8 cellular contexts compared by ENCODE assay signal in genomic region chr21:39445339-39446269, GRCh38. TPM values are rescaled to one million over a fixed set of nuclear protein-coding genes. Genes with fewer than 3 reads are reported as not detected.
A peak's percentile ranks its signal among the peaks of the same experiment; 100 is the strongest.
DNase-seq lines count a peak whose midpoint lies in the region; ATAC-seq and TF ChIP-seq lines count a peak whose summit lies in the region.

Gene LCA5L, minus strand, starts transcription at chr21:39445778. Its CDS starts 17,285 bp downstream, at chr21:39428493.

- TSS peak; percentile 89 for BruUV-seq in mammary epithelial cell (replicated peaks; lab: Mats Ljungman, UMichigan)

- H4K20me1 ChIP-seq in mammary epithelial cell (ENCODE audit: insufficient read depth, low read length) = no peaks in the 10 kb centered on the region

- H3K27ac ChIP-seq in WERI-Rb-1 = peak within 1 kb of the TSS; percentile 82
- H3K27ac ChIP-seq in mammary epithelial cell (ENCODE audit: insufficient read depth, low read depth, low read length) = peak within 1 kb of the TSS; percentile 70
- peak within 1 kb of the TSS; percentile 80 to 92 (median 90) for H3K27ac ChIP-seq in spleen

- peak within 1 kb of the TSS; percentile 83 for H3K9ac ChIP-seq in mammary epithelial cell (ENCODE audit: insufficient read depth, low read length)

- H3K27me3 ChIP-seq in WERI-Rb-1 (ENCODE audit: insufficient read depth, low read depth, severe bottlenecking) (no peaks in the 10 kb centered on the region), mammary epithelial cell (ENCODE audit: insufficient read depth, low read length) (no peaks in the 10 kb centered on the region), spleen (replicated peaks in 1 of 7) (peaks cover 0 to 4% (median 0%) of the 10 kb centered on the region in 7 donors)

- no peak for TF ChIP-seq POLR2A in spleen (IDR thresholded peaks at IDR 0.05)

- H3K4me1 ChIP-seq in mammary epithelial cell (ENCODE audit: insufficient read depth, low read length) (no peaks in the 10 kb centered on the region), spleen (peaks cover 7 to 25% (median 22%) of the 10 kb centered on the region in 6 donors)

- WGBS in mammary epithelial cell (ENCODE audit: low coverage, missing lambda C conversion rate) = under 1% methylated on average over 22 of the region's 82 CpGs
- 0% methylated on average over 41 to 82 of the region's 82 CpGs for WGBS in spleen, 5 donors

- no peaks in the 10 kb centered on the region for H3K36me3 ChIP-seq in WERI-Rb-1
- no peaks in the 10 kb centered on the region for H3K36me3 ChIP-seq in mammary epithelial cell (ENCODE audit: insufficient read depth, low read length)
- H3K36me3 ChIP-seq in spleen = no peaks in the 10 kb centered on the region

- CTCF ChIA-PET in mammary epithelial cell (lab: Charles Lee; ENCODE audit: low non-redundant PET) = no interaction called here

- H3K4me3 ChIP-seq in WERI-Rb-1 (ENCODE audit: low read depth, low read length) (peak within 1 kb of the TSS; percentile 95), mammary epithelial cell (replicated peaks in 1 of 3; ENCODE audit: insufficient read depth in 1 of 3, low read depth in 2 of 3, low read length in 3 of 3) (peak within 1 kb of the TSS; percentile 81 to 94 (median 93)), spleen (peak within 1 kb of the TSS; percentile 74 to 94 (median 90))

- no peaks in the 10 kb centered on the region for H3K9me3 ChIP-seq in WERI-Rb-1 (ENCODE audit: severe bottlenecking)
- H3K9me3 ChIP-seq in mammary epithelial cell (replicated peaks; ENCODE audit: insufficient read depth, low read length) = no peaks in the 10 kb centered on the region
- H3K9me3 ChIP-seq in spleen = no peaks in the 10 kb centered on the region

- peak within 1 kb of the TSS; percentile 99 for H2AFZ ChIP-seq in mammary epithelial cell (ENCODE audit: low read depth, low read length)

- TF ChIP-seq CTCF in WERI-Rb-1 (IDR thresholded peaks at IDR 0.05; ENCODE audit: low read depth, low read length) (0 out of 2 replicates have a peak, but pooled peaks have one; percentile 32), mammary epithelial cell (conservative IDR thresholded peaks at IDR 0.05 in 1 of 2, IDR thresholded peaks at IDR 0.05 in 1 of 2; ENCODE audit: extremely low read depth in 1 of 2, insufficient read depth in 1 of 2, low read depth in 1 of 2, low read length in 2 of 2) (no peak), spleen (IDR thresholded peaks at IDR 0.05 in 8 of 11, conservative IDR thresholded peaks at IDR 0.05 in 3 of 11) (peak in 1 of 11 experiments; percentile 29)

- DNase-seq in AG08395 (ENCODE audit: low spot score) (peak; percentile 99), NCI-H2196 (lab: John Stamatoyannopoulos, UW; ENCODE audit: unreplicated experiment) (peak; percentile 94), WERI-Rb-1 (peak; percentile 96), mammary epithelial cell (peak; percentile 84), inferior parietal cortex (ENCODE audit: extremely low spot score) (peak; percentile 87), spleen (peak; percentile 97)

- peak within 1 kb of the TSS; percentile 97 for H3K4me2 ChIP-seq in mammary epithelial cell (ENCODE audit: insufficient read depth, low read depth, low read length)

- dilution Hi-C loops in mammary epithelial cell (cut with HindIII; ENCODE audit: low sequenced_read_pairs) = no loop called here

- no peaks in the 10 kb centered on the region for H3K79me2 ChIP-seq in mammary epithelial cell (ENCODE audit: insufficient read depth, low read length)

- in situ Hi-C loops in mammary epithelial cell (cut with MboI; ENCODE audit: low sequenced_read_pairs in 2 of 2) = no loop called here

- ATAC-seq in GM18870 (IDR thresholded peaks at IDR 0.05; ENCODE audit: unreplicated experiment) = peak; percentile 60
- ATAC-seq in HG03108 (IDR thresholded peaks at IDR 0.05; ENCODE audit: unreplicated experiment) = peak; percentile 77

- intact Hi-C loops in mammary epithelial cell (cut with micrococcal nuclease) (loop anchor here (10.0 kb wide), 1 partner anchor 261 kb away; the partner anchor contains the start of gene PSMG1), spleen (cut with DNase I; ENCODE audit: low total_unique reads) (no loop called here)

RNA-seq across cellular contexts. Expression of gene LCA5L, which starts in this region (rescaled TPM):
- total RNA-seq in mammary epithelial cell (1 to 10 TPM; 1.6 to 2.3 TPM), spleen (1 to 10 TPM in 1 of 7 donors, under 1 TPM in 5, not detected in 1; 0.40 to 1.3 (median 0.71) TPM)
- polyA plus RNA-seq in mammary epithelial cell (0.56 TPM), spleen (under 1 TPM; 0.26 to 0.38 (median 0.26) TPM)
- polyA minus RNA-seq in mammary epithelial cell = not detected

Comparison
In these comparisons a context has a peak if more than half of its experiments do, and no peak if none do; other contexts are left out.
1. Peak in every context shown above with its lines: DNase-seq, ATAC-seq, H3K4me3 ChIP-seq and H3K27ac ChIP-seq.